Comparison of ENCODE assay signal across 8 cellular contexts in the genomic region with DNA sequence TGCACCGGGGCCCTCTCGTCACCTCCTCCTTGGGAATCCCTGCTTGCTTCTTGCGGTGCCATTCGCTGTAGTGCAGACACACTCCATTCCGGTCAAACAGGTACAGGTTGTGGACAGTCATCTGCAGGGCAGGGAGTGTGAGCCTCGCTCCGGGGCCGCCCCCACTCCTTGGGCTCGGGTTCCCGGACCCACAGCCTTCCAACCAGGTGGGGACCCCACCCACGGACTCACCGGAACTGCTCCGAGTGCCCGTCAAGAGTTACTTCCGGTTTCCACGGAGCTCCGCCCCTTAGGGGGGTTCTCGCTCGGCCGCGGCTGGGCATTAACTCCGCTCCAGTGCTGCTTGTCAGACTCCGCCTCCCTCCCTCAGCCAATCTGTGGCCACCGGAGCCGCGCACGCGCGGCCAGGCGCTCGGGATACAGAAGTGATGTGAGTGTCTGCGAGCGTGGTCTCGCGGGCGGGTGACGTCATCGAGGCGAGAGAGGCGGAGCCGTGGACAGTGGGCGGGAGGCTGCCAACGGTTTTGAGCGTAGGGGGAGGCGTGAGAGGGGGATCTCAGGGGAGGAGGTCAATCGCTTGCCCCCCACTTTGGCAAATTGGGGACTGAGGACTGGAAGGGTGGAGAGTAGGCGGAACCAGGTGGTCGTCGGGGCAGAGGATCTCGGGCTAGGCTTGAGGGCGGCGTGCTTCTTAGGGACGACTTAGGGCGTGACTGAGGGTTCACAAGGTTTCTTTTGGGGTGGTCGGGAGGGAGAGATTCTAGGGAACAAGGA. TPM values are rescaled to one million over a fixed set of nuclear protein-coding genes. Genes with fewer than 3 reads are reported as not detected.
DNase-seq lines count a peak whose midpoint lies in the region; ATAC-seq and TF ChIP-seq lines count a peak whose summit lies in the region.

A gene with protein sequence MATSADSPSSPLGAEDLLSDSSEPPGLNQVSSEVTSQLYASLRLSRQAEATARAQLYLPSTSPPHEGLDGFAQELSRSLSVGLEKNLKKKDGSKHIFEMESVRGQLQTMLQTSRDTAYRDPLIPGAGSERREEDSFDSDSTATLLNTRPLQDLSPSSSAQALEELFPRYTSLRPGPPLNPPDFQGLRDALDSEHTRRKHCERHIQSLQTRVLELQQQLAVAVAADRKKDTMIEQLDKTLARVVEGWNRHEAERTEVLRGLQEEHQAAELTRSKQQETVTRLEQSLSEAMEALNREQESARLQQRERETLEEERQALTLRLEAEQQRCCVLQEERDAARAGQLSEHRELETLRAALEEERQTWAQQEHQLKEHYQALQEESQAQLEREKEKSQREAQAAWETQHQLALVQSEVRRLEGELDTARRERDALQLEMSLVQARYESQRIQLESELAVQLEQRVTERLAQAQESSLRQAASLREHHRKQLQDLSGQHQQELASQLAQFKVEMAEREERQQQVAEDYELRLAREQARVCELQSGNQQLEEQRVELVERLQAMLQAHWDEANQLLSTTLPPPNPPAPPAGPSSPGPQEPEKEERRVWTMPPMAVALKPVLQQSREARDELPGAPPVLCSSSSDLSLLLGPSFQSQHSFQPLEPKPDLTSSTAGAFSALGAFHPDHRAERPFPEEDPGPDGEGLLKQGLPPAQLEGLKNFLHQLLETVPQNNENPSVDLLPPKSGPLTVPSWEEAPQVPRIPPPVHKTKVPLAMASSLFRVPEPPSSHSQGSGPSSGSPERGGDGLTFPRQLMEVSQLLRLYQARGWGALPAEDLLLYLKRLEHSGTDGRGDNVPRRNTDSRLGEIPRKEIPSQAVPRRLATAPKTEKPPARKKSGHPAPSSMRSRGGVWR (plus strand): TSS at position 498 of the 774 bp plus-strand sequence. CDS start 874 bp downstream, outside the sequence.
A gene with protein sequence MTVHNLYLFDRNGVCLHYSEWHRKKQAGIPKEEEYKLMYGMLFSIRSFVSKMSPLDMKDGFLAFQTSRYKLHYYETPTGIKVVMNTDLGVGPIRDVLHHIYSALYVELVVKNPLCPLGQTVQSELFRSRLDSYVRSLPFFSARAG (minus strand): TSS at position 238 of the 774 bp plus-strand sequence. CDS start 117 bp downstream, at position 121.

- H3K9me3 Mint-ChIP-seq in T-helper 2 cell treated with Interferon-gamma antibody and Interleukin-4, amounts not matched to agents 5 μg/mL and 100 μg/mL, for 36 hours: no peaks in the 10 kb centered on the region

- H3K4me3 ChIP-seq in ascending aorta (peak within 1 kb of the TSS; percentile 76 to 84), right atrium auricular region (peak within 1 kb of the TSS; percentile 55 to 81), vagina (peak within 1 kb of the TSS; percentile 71 to 88)

- H3K27ac ChIP-seq in ascending aorta (peak within 1 kb of the TSS; percentile 27 to 57), right atrium auricular region (peak within 1 kb of the TSS; percentile 77 to 79), vagina (peak within 1 kb of the TSS; percentile 89)

- H3K27ac Mint-ChIP-seq in T-helper 2 cell treated with Interferon-gamma antibody and Interleukin-4, amounts not matched to agents 5 μg/mL and 100 μg/mL, for 36 hours: peak within 1 kb of the TSS; percentile 99

- TF ChIP-seq CTCF in ascending aorta (IDR thresholded peaks at IDR 0.05) (no peak), right atrium auricular region (IDR thresholded peaks at IDR 0.05) (no peak), vagina (IDR thresholded peaks at IDR 0.05) (no peak)

- H3K36me3 ChIP-seq in ascending aorta (peaks cover 0 to 15% of the 10 kb centered on the region in 2 donors), right atrium auricular region (peaks cover 3% of the 10 kb centered on the region), vagina (peaks cover 0 to 8% of the 10 kb centered on the region in 2 donors)

- H3K27me3 ChIP-seq in ascending aorta (no peaks in the 10 kb centered on the region), right atrium auricular region (no peaks in the 10 kb centered on the region), vagina (no peaks in the 10 kb centered on the region)

- peaks cover 37% of the 10 kb centered on the region for H3K4me1 Mint-ChIP-seq in T-helper 2 cell treated with Interferon-gamma antibody and Interleukin-4, amounts not matched to agents 5 μg/mL and 100 μg/mL, for 36 hours (ENCODE audit: low read depth)

- DNase-seq in NCI-H1930 (lab: John Stamatoyannopoulos, UW) (peak; percentile 98 to 99), ascending aorta (ENCODE audit: low spot score in 2 of 2) (peak; percentile 100), right atrium auricular region (ENCODE audit: low spot score) (peak; percentile 100), putamen (ENCODE audit: low spot score) (peak; percentile 99), vagina (ENCODE audit: extremely low spot score in 2 of 2) (peak; percentile 100)
- peak; percentile 100 for DNase-seq in T-helper 2 cell treated with Interferon-gamma antibody and Interleukin-4, amounts not matched to agents 5 μg/mL and 100 μg/mL, for 36 hours (ENCODE audit: low spot score)

- H3K4me3 Mint-ChIP-seq in T-helper 2 cell treated with Interferon-gamma antibody and Interleukin-4, amounts not matched to agents 5 μg/mL and 100 μg/mL, for 36 hours: peak within 1 kb of the TSS; percentile 97

- H3K36me3 Mint-ChIP-seq in T-helper 2 cell treated with Interferon-gamma antibody and Interleukin-4, amounts not matched to agents 5 μg/mL and 100 μg/mL, for 36 hours (ENCODE audit: low read depth): peaks cover 32% of the 10 kb centered on the region

- peaks cover 12 to 18% of the 10 kb centered on the region in 2 donors for H3K4me1 ChIP-seq in ascending aorta
- peaks cover 0 to 38% of the 10 kb centered on the region in 2 donors for H3K4me1 ChIP-seq in right atrium auricular region
- H3K4me1 ChIP-seq in vagina: peaks cover 46% of the 10 kb centered on the region

- H3K27me3 Mint-ChIP-seq in T-helper 2 cell treated with Interferon-gamma antibody and Interleukin-4, amounts not matched to agents 5 μg/mL and 100 μg/mL, for 36 hours (ENCODE audit: low read depth): no peaks in the 10 kb centered on the region

- ATAC-seq in GM18502 (IDR thresholded peaks at IDR 0.05; ENCODE audit: poor library complexity, unreplicated experiment) (peak; percentile 87), HG02970 (IDR thresholded peaks at IDR 0.05; ENCODE audit: low FRiP score, unreplicated experiment) (peak; percentile 91)

- H3K9me3 ChIP-seq in ascending aorta: no peaks in the 10 kb centered on the region
- no peaks in the 10 kb centered on the region for H3K9me3 ChIP-seq in right atrium auricular region
- no peaks in the 10 kb centered on the region for H3K9me3 ChIP-seq in vagina

- intact Hi-C loops in ascending aorta (cut with DNase I): loop anchor here (1.0 kb wide), 3 partner anchors 16 to 75 kb away; a partner anchor contains a TSS
- intact Hi-C loops in vagina (cut with DNase I): no loop called here

- peak; percentile 78 to 83 for TF ChIP-seq POLR2A in vagina (IDR thresholded peaks at IDR 0.05)

RNA-seq across cellular contexts. Expression of the first gene that starts in this region (rescaled TPM):
- total RNA-seq in ascending aorta (13.7 TPM), right atrium auricular region (1 to 10 TPM; 4.6 to 8.3 TPM), vagina (20.9 TPM)

RNA-seq across cellular contexts. Expression of the second gene that starts in this region (rescaled TPM):
- 36.0 TPM for total RNA-seq in ascending aorta
- 10 to 100 TPM; 52.4 to 68.2 TPM for total RNA-seq in right atrium auricular region
- total RNA-seq in vagina: 74.4 TPM

Comparison
In these comparisons a context has a peak if more than half of its experiments do, and no peak if none do; other contexts are left out.
1. Peak in every context shown above with its lines: DNase-seq, ATAC-seq, H3K4me3 ChIP-seq and H3K27ac ChIP-seq.